9 cellular contexts compared by ENCODE assay signal in genomic region chr1:100423832-100424337, GRCh38.
DNase-seq lines count a peak whose midpoint lies in the region; ATAC-seq, FAIRE-seq and TF ChIP-seq lines count a peak whose summit lies in the region.
"Had no signal": no experiment of that assay in that cellular context is flagged by ENCODE, and none has a peak within 500 bp of the region (broad histone marks: within the 10 kb centered on the region; RNA-seq: fewer than 3 reads in every experiment).

No MANE protein-coding gene starts in this region.

- no peak for TF ChIP-seq RAD21 in K562 (CRISPR knock-in tag; conservative IDR thresholded peaks at IDR 0.05 in 1 of 2, IDR thresholded peaks at IDR 0.05 in 1 of 2)

- no peak overlapping the region for H3K4me3 ChIP-seq in K562

- H3K27ac ChIP-seq in K562 (ENCODE audit: extremely low read depth, low read depth, low read length): no peak overlapping the region

- 77% methylated on average over 6 of the region's 6 CpGs for WGBS in K562 (ENCODE audit: insufficient coverage, low coverage, missing lambda C conversion rate)

- POLR2A ChIA-PET in K562 (lab: Yijun Ruan, JAX): interaction anchor here (0.7 to 4.0 kb wide), 6 partner anchors 10 to 76 kb away, joined by 3 to 23 read pairs (median 4); no protein-coding TSS in a partner anchor

- no peak for TF ChIP-seq EP300 in K562 (IDR thresholded peaks at IDR 0.05; ENCODE audit: low read length)

- intact Hi-C loops in K562 (cut with micrococcal nuclease): no loop called here

- H4K20me1 ChIP-seq in K562 (replicated peaks; ENCODE audit: control insufficient read depth, insufficient read depth, low read length): no peaks in the 10 kb centered on the region

- H3K4me2 ChIP-seq in K562 (ENCODE audit: insufficient read depth, low read length): no peak overlapping the region

- CTCF ChIA-PET in K562 (lab: Yijun Ruan, JAX; ENCODE audit: low intra/inter-chr PET ratio): no interaction called here

- H2AFZ ChIP-seq in K562 (ENCODE audit: low read depth, low read length): no peak overlapping the region

- no peak for DNase-seq in K562 (ENCODE audit: extremely low read depth in 1 of 4, low spot score in 3 of 4)
- no peak for DNase-seq in NCI-H82 (lab: John Stamatoyannopoulos, UW)
- no peak for DNase-seq in COLO829 (ENCODE audit: low spot score)
- no peak for DNase-seq in NCI-H2029 treated with DMSO at 0.1 percent for 48 hours (lab: John Stamatoyannopoulos, UW)
- no peak for DNase-seq in NCI-H774 (lab: John Stamatoyannopoulos, UW)

- H3K9ac ChIP-seq in K562 (ENCODE audit: insufficient read depth in 1 of 2, low read depth in 2 of 2, low read length in 2 of 2): no peak overlapping the region

- BruUV-seq in K562 (replicated peaks; lab: Mats Ljungman, UMichigan): no TSS peak

- no peak for FAIRE-seq in K562 (lab: Jason Lieb, UNC)
- FAIRE-seq: endometrium had no signal

- no peaks in the 10 kb centered on the region for H3K9me1 ChIP-seq in K562 (ENCODE audit: control insufficient read depth, insufficient read depth, low read length)

- H3K27me3 ChIP-seq in K562 (ENCODE audit: control insufficient read depth in 2 of 2, insufficient read depth in 2 of 2, low read length in 2 of 2): no peaks in the 10 kb centered on the region

- H3K4me1 ChIP-seq in K562 (replicated peaks in 1 of 2; ENCODE audit: control insufficient read depth in 2 of 2, insufficient read depth in 2 of 2, low read length in 2 of 2): no peaks in the 10 kb centered on the region

- peak; percentile 71 for ATAC-seq in GM21360 (IDR thresholded peaks at IDR 0.05; ENCODE audit: unreplicated experiment)
- ATAC-seq in HG03354 (IDR thresholded peaks at IDR 0.05; ENCODE audit: poor library complexity, severe bottlenecking, unreplicated experiment): peak; percentile 97
- ATAC-seq in K562: peak; percentile 73

- H3K79me2 ChIP-seq in K562 (ENCODE audit: control insufficient read depth, insufficient read depth, low read length): peaks cover 63% of the 10 kb centered on the region

- no peaks in the 10 kb centered on the region for H3K9me3 ChIP-seq in K562 (replicated peaks; ENCODE audit: control insufficient read depth, insufficient read depth, low read depth, low read length)

- H3K36me3 ChIP-seq in K562 (ENCODE audit: control insufficient read depth, insufficient read depth, low read length): peaks cover 59% of the 10 kb centered on the region

- in situ Hi-C loops in K562 (cut with MboI): no loop called here

- TF ChIP-seq POLR2A in K562 (conservative IDR thresholded peaks at IDR 0.05): no peak

- TF ChIP-seq CTCF in GM12873 (IDR thresholded peaks at IDR 0.05; ENCODE audit: insufficient read depth, low read depth, low read length, missing control alignments): peak; percentile 19
- no peak; a peak in 1 of 6 replicates for TF ChIP-seq CTCF in K562 (IDR thresholded peaks at IDR 0.05 in 2 of 3, conservative IDR thresholded peaks at IDR 0.05 in 1 of 3; ENCODE audit: insufficient read depth in 2 of 3, low read depth in 1 of 3, low read length in 3 of 3)

TF ChIP-seq in K562, 482 proteins besides CTCF, POLR2A, EP300 and RAD21 (continues in another document):
- TF ChIP-seq MITF (IDR thresholded peaks at IDR 0.05) (no peak), PBX2 (CRISPR knock-in tag; IDR thresholded peaks at IDR 0.05; ENCODE audit: low read depth) (no peak), PBX2 (tag; conservative IDR thresholded peaks at IDR 0.05; ENCODE audit: low read depth) (peak; percentile 65), ZNF436 (CRISPR knock-in tag; IDR thresholded peaks at IDR 0.05) (no peak), PKNOX1 (IDR thresholded peaks at IDR 0.05) (peak; percentile 92), DEAF1 (CRISPR knock-in tag; IDR thresholded peaks at IDR 0.05) (no peak), ZNF586 (CRISPR knock-in tag; conservative IDR thresholded peaks at IDR 0.05) (no peak), MEIS2 (IDR thresholded peaks at IDR 0.05; ENCODE audit: partially characterized antibody) (peak; percentile 39), SIX5 (IDR thresholded peaks at IDR 0.05; ENCODE audit: borderline replicate concordance in 1 of 2, insufficient read depth in 1 of 2, low read depth in 1 of 2, low read length in 2 of 2) (no peak)
